In the genomic region with DNA sequence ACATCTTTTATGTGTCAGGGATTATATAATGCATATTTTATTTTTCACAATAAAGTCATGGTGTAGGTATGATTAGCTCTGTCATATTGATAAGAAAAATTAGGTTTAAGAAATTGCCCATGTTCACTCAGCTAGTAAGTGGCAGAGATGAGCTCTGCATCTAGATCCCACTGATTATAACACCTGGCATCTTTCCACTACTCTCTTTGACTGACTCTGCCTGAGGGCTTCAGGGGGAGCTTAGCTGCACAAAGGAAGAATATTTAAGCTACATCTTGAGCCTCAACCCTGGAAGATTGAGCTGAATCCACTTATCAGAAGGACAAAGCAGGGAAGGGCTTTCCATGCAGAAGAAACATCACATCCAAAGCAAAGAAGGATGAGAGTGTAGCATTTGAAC, we compare ENCODE assay signal across 25 cellular contexts.
A peak's percentile ranks its signal among the peaks of the same experiment; 100 is the strongest.
DNase-seq lines count a peak whose midpoint lies in the region; ATAC-seq and TF ChIP-seq lines count a peak whose summit lies in the region.
"Had no signal": no experiment of that assay in that cellular context is flagged by ENCODE, and none has a peak within 500 bp of the region (broad histone marks: within the 10 kb centered on the region; RNA-seq: fewer than 3 reads in every experiment).

No MANE protein-coding gene starts in this region.

- H3K4me1 Mint-ChIP-seq in activated CD8-positive, alpha-beta memory T cell treated with anti-CD3 and anti-CD28 coated beads, Interleukin-2, amount 10 ng/mL, durations not matched to agents 7 days and 5 days = no peaks in the 10 kb centered on the region
- H3K4me1 Mint-ChIP-seq: T-helper 17 cell had no signal

- no peaks in the 10 kb centered on the region for H3K27me3 ChIP-seq in WERI-Rb-1 (ENCODE audit: insufficient read depth, low read depth, severe bottlenecking)
- H3K27me3 ChIP-seq in dorsolateral prefrontal cortex = no peaks in the 10 kb centered on the region
- H3K27me3 ChIP-seq: SJSA1 had no signal

- DNase-seq in NCI-H1092 treated with DMSO at 0.1 percent for 48 hours (lab: John Stamatoyannopoulos, UW) (peak; percentile 11), NCI-H1092 (lab: John Stamatoyannopoulos, UW) (no peak), WERI-Rb-1 (peak; percentile 79), AG20443 (ENCODE audit: low spot score) (no peak), dorsolateral prefrontal cortex (no peak)
- peak; percentile 5 for DNase-seq in activated CD8-positive, alpha-beta memory T cell treated with anti-CD3 and anti-CD28 coated beads, Interleukin-2, amount 10 ng/mL, durations not matched to agents 7 days and 5 days
- no peak for DNase-seq in activated CD8-positive, alpha-beta memory T cell treated with anti-CD3 and anti-CD28 coated beads for 24 hours
- DNase-seq in activated CD4-positive, CD25-positive, alpha-beta regulatory T cell treated with anti-CD3 and anti-CD28 coated beads, Interleukin-2, amount 50 U/mL, for 72 hours = no peak
- DNase-seq: ACHN; C1 segment of cervical spinal cord; Calu3; CD8-positive, alpha-beta T cell; KBM-7; MM.1S; NCI-H1048; NCI-H1930; NCI-H2171; NCI-H748 treated with DMSO at 0.1 percent for 48 hours; OCI-M1; T-helper 17 cell had no signal

- no peaks in the 10 kb centered on the region for H3K9me3 ChIP-seq in WERI-Rb-1 (ENCODE audit: severe bottlenecking)
- H3K9me3 ChIP-seq: SJSA1 had no signal

- no peak for ATAC-seq in activated CD8-positive, alpha-beta memory T cell treated with anti-CD3 and anti-CD28 coated beads, Interleukin-2, amount 10 ng/mL, durations not matched to agents 7 days and 5 days
- ATAC-seq: CD8-positive, alpha-beta T cell; HCT116; Right ventricle myocardium inferior; T-helper 17 cell had no signal

- H3K27ac Mint-ChIP-seq in activated CD8-positive, alpha-beta memory T cell treated with anti-CD3 and anti-CD28 coated beads, Interleukin-2, amount 10 ng/mL, durations not matched to agents 7 days and 5 days = no peak overlapping the region
- H3K27ac Mint-ChIP-seq: CD8-positive, alpha-beta T cell; T-helper 17 cell had no signal

- peak overlapping the region; percentile 27 for H3K27ac ChIP-seq in WERI-Rb-1
- peak overlapping the region in 1 of 59 donors; percentile 22 for H3K27ac ChIP-seq in dorsolateral prefrontal cortex
- H3K27ac ChIP-seq: 22Rv1, HL-60, SJSA1 had no signal

- no peak overlapping the region for H3K4me3 Mint-ChIP-seq in activated CD8-positive, alpha-beta memory T cell treated with anti-CD3 and anti-CD28 coated beads, Interleukin-2, amount 10 ng/mL, durations not matched to agents 7 days and 5 days
- H3K4me3 Mint-ChIP-seq: CD8-positive, alpha-beta T cell; T-helper 17 cell had no signal

- H3K4me3 ChIP-seq in WERI-Rb-1 (ENCODE audit: low read depth, low read length) (no peak overlapping the region), dorsolateral prefrontal cortex (no peak overlapping the region)
- H3K4me3 ChIP-seq: SJSA1 had no signal

- intact Hi-C loops in dorsolateral prefrontal cortex (cut with DNase I) = no loop called here

- no peaks in the 10 kb centered on the region for H3K36me3 Mint-ChIP-seq in activated CD8-positive, alpha-beta memory T cell treated with anti-CD3 and anti-CD28 coated beads, Interleukin-2, amount 10 ng/mL, durations not matched to agents 7 days and 5 days
- H3K36me3 Mint-ChIP-seq: CD8-positive, alpha-beta T cell had no signal

- H3K27me3 Mint-ChIP-seq in activated CD8-positive, alpha-beta memory T cell treated with anti-CD3 and anti-CD28 coated beads, Interleukin-2, amount 10 ng/mL, durations not matched to agents 7 days and 5 days = peaks cover 2% of the 10 kb centered on the region

- TF ChIP-seq CTCF in WERI-Rb-1 (IDR thresholded peaks at IDR 0.05; ENCODE audit: low read depth, low read length) (no peak), dorsolateral prefrontal cortex (IDR thresholded peaks at IDR 0.05 in 54 of 56, conservative IDR thresholded peaks at IDR 0.05 in 2 of 56; ENCODE audit: low read depth in 1 of 56, partially characterized antibody in 56 of 56) (no peak)

- CTCF ChIA-PET in activated CD8-positive, alpha-beta memory T cell treated with anti-CD3 and anti-CD28 coated beads, Interleukin-2, amount 10 ng/mL, durations not matched to agents 7 days and 5 days (lab: Charles Lee) = no interaction called here

- H3K36me3 ChIP-seq in WERI-Rb-1 = no peaks in the 10 kb centered on the region
- H3K36me3 ChIP-seq: SJSA1 had no signal

- H3K9me3 Mint-ChIP-seq in activated CD8-positive, alpha-beta memory T cell treated with anti-CD3 and anti-CD28 coated beads, Interleukin-2, amount 10 ng/mL, durations not matched to agents 7 days and 5 days (ENCODE audit: low read depth) = peaks cover 4% of the 10 kb centered on the region

Comparison
In these comparisons a context has a peak if more than half of its experiments do, and no peak if none do; other contexts are left out.
1. DNase-seq: peak in NCI-H1092 treated with DMSO at 0.1 percent for 48 hours (single experiment), activated CD8-positive, alpha-beta memory T cell treated with anti-CD3 and anti-CD28 coated beads, Interleukin-2, amount 10 ng/mL, durations not matched to agents 7 days and 5 days (single experiment) and WERI-Rb-1 (single experiment); none in NCI-H1092 (single experiment), activated CD8-positive, alpha-beta memory T cell treated with anti-CD3 and anti-CD28 coated beads for 24 hours (single experiment), AG20443 (single experiment), activated CD4-positive, CD25-positive, alpha-beta regulatory T cell treated with anti-CD3 and anti-CD28 coated beads, Interleukin-2, amount 50 U/mL, for 72 hours (single experiment) and dorsolateral prefrontal cortex (0 of 10).